Comparison of ENCODE assay signal across 11 cellular contexts in the genomic region with DNA sequence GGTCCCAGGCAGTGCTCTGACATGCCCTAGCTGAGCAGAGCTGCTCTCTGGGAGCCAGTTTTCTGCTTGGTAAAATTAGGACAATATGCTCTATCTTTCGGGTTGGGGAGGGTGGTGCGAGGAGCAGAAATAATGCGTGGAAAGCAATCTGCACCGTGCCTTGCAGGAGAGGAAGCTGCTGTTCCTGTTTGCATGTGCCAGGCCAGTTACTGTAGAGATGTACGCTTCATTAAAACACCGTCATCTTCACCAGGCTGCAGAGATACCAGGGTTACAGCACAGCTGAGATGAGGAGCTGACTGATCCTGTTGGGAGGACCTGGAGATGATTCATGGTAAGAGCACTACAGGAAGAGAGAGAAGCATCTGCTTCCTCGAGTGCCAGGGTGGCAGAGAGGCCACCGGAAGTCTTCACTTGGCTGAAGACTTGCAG. TPM values are rescaled to one million over a fixed set of nuclear protein-coding genes. Genes with fewer than 3 reads are reported as not detected.
A peak's percentile ranks its signal among the peaks of the same experiment; 100 is the strongest.
DNase-seq lines count a peak whose midpoint lies in the region; ATAC-seq and TF ChIP-seq lines count a peak whose summit lies in the region.
"Had no signal": no experiment of that assay in that cellular context is flagged by ENCODE, and none has a peak within 500 bp of the region (broad histone marks: within the 10 kb centered on the region; RNA-seq: fewer than 3 reads in every experiment).

No MANE protein-coding gene starts in this region.

- no peak overlapping the region for H3K4me3 ChIP-seq in RWPE2 (ENCODE audit: severe bottlenecking)

- DNase-seq in activated T-cell treated with anti-CD3 and anti-CD28 coated beads for 24 hours (ENCODE audit: low read depth) (peak; percentile 7), activated T-cell treated with anti-CD3 and anti-CD28 coated beads for 4 hours (no peak), RWPE2 (ENCODE audit: low spot score) (no peak), cerebellum (ENCODE audit: low spot score) (peak; percentile 63), mesenteric fat pad (ENCODE audit: low spot score) (no peak), NCI-H1092 treated with DMSO at 0.1 percent for 48 hours (lab: John Stamatoyannopoulos, UW) (no peak)
- no peak for DNase-seq in stimulated activated effector memory CD8-positive, alpha-beta T cell treated with anti-CD3 and anti-CD28 coated beads, Interleukin-12 subunit alpha, Interleukin-12 subunit beta, amount 100 ng/mL, for 72 hours (ENCODE audit: low spot score in 2 of 2)
- DNase-seq: BE2C had no signal

- peak overlapping the region; percentile 50 for H3K4me3 Mint-ChIP-seq in stimulated activated effector memory CD8-positive, alpha-beta T cell treated with anti-CD3 and anti-CD28 coated beads, Interleukin-12 subunit alpha, Interleukin-12 subunit beta, amount 100 ng/mL, for 72 hours

- no peak for TF ChIP-seq CTCF in RWPE2 (IDR thresholded peaks at IDR 0.05; ENCODE audit: poor library complexity, severe bottlenecking)

- no peaks in the 10 kb centered on the region for H3K9me3 Mint-ChIP-seq in stimulated activated effector memory CD8-positive, alpha-beta T cell treated with anti-CD3 and anti-CD28 coated beads, Interleukin-12 subunit alpha, Interleukin-12 subunit beta, amount 100 ng/mL, for 72 hours

- no peaks in the 10 kb centered on the region for H3K4me1 ChIP-seq in RWPE2 (ENCODE audit: insufficient read depth, poor library complexity, severe bottlenecking)
- H3K4me1 ChIP-seq: BE2C had no signal

- ATAC-seq in RWPE2 (ENCODE audit: low read depth) (peak; percentile 49; the same call in 2 of the 3 replicates), HG03280 (IDR thresholded peaks at IDR 0.05; ENCODE audit: unreplicated experiment) (no peak)
- ATAC-seq in stimulated activated effector memory CD8-positive, alpha-beta T cell treated with anti-CD3 and anti-CD28 coated beads, Interleukin-12 subunit alpha, Interleukin-12 subunit beta, amount 100 ng/mL, for 72 hours, result peak; percentile 80

- no peaks in the 10 kb centered on the region for H3K36me3 ChIP-seq in RWPE2 (ENCODE audit: low read depth)
- H3K36me3 ChIP-seq: BE2C had no signal

- H3K4me1 Mint-ChIP-seq in stimulated activated effector memory CD8-positive, alpha-beta T cell treated with anti-CD3 and anti-CD28 coated beads, Interleukin-12 subunit alpha, Interleukin-12 subunit beta, amount 100 ng/mL, for 72 hours, result peaks cover 30% of the 10 kb centered on the region

- no peaks in the 10 kb centered on the region for H3K9me3 ChIP-seq in RWPE2 (ENCODE audit: severe bottlenecking)
- H3K9me3 ChIP-seq: BE2C had no signal

- no peaks in the 10 kb centered on the region for H3K36me3 Mint-ChIP-seq in stimulated activated effector memory CD8-positive, alpha-beta T cell treated with anti-CD3 and anti-CD28 coated beads, Interleukin-12 subunit alpha, Interleukin-12 subunit beta, amount 100 ng/mL, for 72 hours

- peak overlapping the region; percentile 71 for H3K27ac Mint-ChIP-seq in stimulated activated effector memory CD8-positive, alpha-beta T cell treated with anti-CD3 and anti-CD28 coated beads, Interleukin-12 subunit alpha, Interleukin-12 subunit beta, amount 100 ng/mL, for 72 hours

- no peaks in the 10 kb centered on the region for H3K27me3 ChIP-seq in RWPE2 (ENCODE audit: insufficient read depth, poor library complexity, severe bottlenecking)
- H3K27me3 ChIP-seq: BE2C had no signal

- no peak overlapping the region for H3K27ac ChIP-seq in RWPE2 (ENCODE audit: poor library complexity, severe bottlenecking)
- H3K27ac ChIP-seq: KMS-11, VCaP had no signal

RNA-seq across cellular contexts. Expression of a gene that starts 29.5 kb away (rescaled TPM):
- total RNA-seq in cerebellum (12.7 TPM), mesenteric fat pad (35.3 TPM)

Comparison
In these comparisons a context has a peak if more than half of its experiments do, and no peak if none do; other contexts are left out.
1. DNase-seq: peak in activated T-cell treated with anti-CD3 and anti-CD28 coated beads for 24 hours (single experiment) and cerebellum (single experiment); none in activated T-cell treated with anti-CD3 and anti-CD28 coated beads for 4 hours (single experiment), RWPE2 (single experiment), stimulated activated effector memory CD8-positive, alpha-beta T cell treated with anti-CD3 and anti-CD28 coated beads, Interleukin-12 subunit alpha, Interleukin-12 subunit beta, amount 100 ng/mL, for 72 hours (0 of 2), mesenteric fat pad (single experiment) and NCI-H1092 treated with DMSO at 0.1 percent for 48 hours (single experiment).